1 cellular context compared by ENCODE assay signal in genomic region chr9:107175826-107176500, GRCh38.
TF ChIP-seq lines count a peak whose summit lies in the region.

No MANE protein-coding gene starts in this region.

TF ChIP-seq in neural cell, 6 proteins besides CTCF, POLR2A, EP300 and RAD21 (continued from another document):
- TF ChIP-seq, protein P1, sequence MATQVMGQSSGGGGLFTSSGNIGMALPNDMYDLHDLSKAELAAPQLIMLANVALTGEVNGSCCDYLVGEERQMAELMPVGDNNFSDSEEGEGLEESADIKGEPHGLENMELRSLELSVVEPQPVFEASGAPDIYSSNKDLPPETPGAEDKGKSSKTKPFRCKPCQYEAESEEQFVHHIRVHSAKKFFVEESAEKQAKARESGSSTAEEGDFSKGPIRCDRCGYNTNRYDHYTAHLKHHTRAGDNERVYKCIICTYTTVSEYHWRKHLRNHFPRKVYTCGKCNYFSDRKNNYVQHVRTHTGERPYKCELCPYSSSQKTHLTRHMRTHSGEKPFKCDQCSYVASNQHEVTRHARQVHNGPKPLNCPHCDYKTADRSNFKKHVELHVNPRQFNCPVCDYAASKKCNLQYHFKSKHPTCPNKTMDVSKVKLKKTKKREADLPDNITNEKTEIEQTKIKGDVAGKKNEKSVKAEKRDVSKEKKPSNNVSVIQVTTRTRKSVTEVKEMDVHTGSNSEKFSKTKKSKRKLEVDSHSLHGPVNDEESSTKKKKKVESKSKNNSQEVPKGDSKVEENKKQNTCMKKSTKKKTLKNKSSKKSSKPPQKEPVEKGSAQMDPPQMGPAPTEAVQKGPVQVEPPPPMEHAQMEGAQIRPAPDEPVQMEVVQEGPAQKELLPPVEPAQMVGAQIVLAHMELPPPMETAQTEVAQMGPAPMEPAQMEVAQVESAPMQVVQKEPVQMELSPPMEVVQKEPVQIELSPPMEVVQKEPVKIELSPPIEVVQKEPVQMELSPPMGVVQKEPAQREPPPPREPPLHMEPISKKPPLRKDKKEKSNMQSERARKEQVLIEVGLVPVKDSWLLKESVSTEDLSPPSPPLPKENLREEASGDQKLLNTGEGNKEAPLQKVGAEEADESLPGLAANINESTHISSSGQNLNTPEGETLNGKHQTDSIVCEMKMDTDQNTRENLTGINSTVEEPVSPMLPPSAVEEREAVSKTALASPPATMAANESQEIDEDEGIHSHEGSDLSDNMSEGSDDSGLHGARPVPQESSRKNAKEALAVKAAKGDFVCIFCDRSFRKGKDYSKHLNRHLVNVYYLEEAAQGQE (IDR thresholded peaks at IDR 0.05; ENCODE audit: borderline replicate concordance) = peak; percentile 5
- TF ChIP-seq EZH2 (IDR thresholded peaks at IDR 0.05; ENCODE audit: borderline replicate concordance, insufficient read depth, low read length, poor library complexity, severe bottlenecking) (no peak), POLR2AphosphoS5 (IDR thresholded peaks at IDR 0.05) (peak; percentile 81), SMC3 (conservative IDR thresholded peaks at IDR 0.05; ENCODE audit: poor library complexity) (no peak)
